ENCODE assay signal across 1 cellular context in the genomic region with DNA sequence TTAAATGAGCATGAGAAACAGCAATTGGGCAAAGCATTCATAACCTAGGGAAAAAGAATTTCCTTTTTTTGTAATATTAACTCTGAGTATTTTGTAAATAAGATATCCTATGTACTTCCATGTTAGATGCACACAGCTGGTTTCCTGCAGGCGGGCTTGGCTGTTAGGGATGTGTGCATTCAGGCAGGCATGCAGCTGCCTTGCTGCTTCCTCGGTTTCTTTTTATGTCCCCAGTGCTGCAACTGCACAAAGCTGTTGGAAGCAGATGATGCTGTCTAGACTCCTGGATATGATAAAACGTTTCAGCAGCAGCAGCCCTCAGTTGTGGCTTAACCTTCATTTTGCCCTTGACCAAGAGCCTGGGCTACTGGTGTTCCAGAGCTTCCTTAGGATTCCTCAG.
TF ChIP-seq lines count a peak whose summit lies in the region.

No MANE protein-coding gene starts in this region.

TF ChIP-seq in A549, 52 proteins besides CTCF, POLR2A, EP300 and RAD21 (continued from another document):
- TF ChIP-seq, protein P1, sequence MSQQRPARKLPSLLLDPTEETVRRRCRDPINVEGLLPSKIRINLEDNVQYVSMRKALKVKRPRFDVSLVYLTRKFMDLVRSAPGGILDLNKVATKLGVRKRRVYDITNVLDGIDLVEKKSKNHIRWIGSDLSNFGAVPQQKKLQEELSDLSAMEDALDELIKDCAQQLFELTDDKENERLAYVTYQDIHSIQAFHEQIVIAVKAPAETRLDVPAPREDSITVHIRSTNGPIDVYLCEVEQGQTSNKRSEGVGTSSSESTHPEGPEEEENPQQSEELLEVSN (IDR thresholded peaks at IDR 0.05; ENCODE audit: borderline replicate concordance, low read depth), result no peak
- no peak for TF ChIP-seq ZNF302 (CRISPR knock-in tag; IDR thresholded peaks at IDR 0.05)
- no peak for TF ChIP-seq CHD2 (IDR thresholded peaks at IDR 0.05; ENCODE audit: low read length, partially characterized antibody)
